8 cellular contexts compared by ENCODE assay signal in genomic region chr18:830315-830901, GRCh38. TPM values are rescaled to one million over a fixed set of nuclear protein-coding genes. Genes with fewer than 3 reads are reported as not detected.
DNase-seq lines count a peak whose midpoint lies in the region; ATAC-seq lines count a peak whose summit lies in the region.

No MANE protein-coding gene starts in this region.

- peak overlapping the region; percentile 57 for H3K27ac Mint-ChIP-seq in activated T-cell treated with anti-CD3 and anti-CD28 coated beads, Interleukin-2, amount 50 U/mL, for 24 hours

- H3K4me1 Mint-ChIP-seq in activated T-cell treated with anti-CD3 and anti-CD28 coated beads, Interleukin-2, amount 50 U/mL, for 24 hours (ENCODE audit: low read depth) = peaks cover 29% of the 10 kb centered on the region

- H3K4me3 Mint-ChIP-seq in activated T-cell treated with anti-CD3 and anti-CD28 coated beads, Interleukin-2, amount 50 U/mL, for 24 hours = peak overlapping the region; percentile 35

- H3K4me3 ChIP-seq in aorta (ENCODE audit: low read length in 2 of 2) = no peak overlapping the region

- H3K27ac ChIP-seq in aorta (ENCODE audit: low read depth in 1 of 2, low read length in 2 of 2) = no peak overlapping the region

- DNase-seq in NCI-H146 (lab: John Stamatoyannopoulos, UW) = peak; percentile 31
- DNase-seq in NCI-H146 treated with DMSO at 0.1 percent for 48 hours (lab: John Stamatoyannopoulos, UW; ENCODE audit: unreplicated experiment) = no peak
- DNase-seq in KG1 (lab: John Stamatoyannopoulos, UW) = peak; percentile 63
- no peak for DNase-seq in activated T-cell treated with anti-CD3 and anti-CD28 coated beads, Interleukin-2, amount 50 U/mL, for 24 hours
- DNase-seq in iris pigment epithelial cell (ENCODE audit: low read depth) = peak; percentile 64
- no peak for DNase-seq in aorta
- DNase-seq in glomerular visceral epithelial cell (ENCODE audit: extremely low spot score) = no peak

- H3K36me3 Mint-ChIP-seq in activated T-cell treated with anti-CD3 and anti-CD28 coated beads, Interleukin-2, amount 50 U/mL, for 24 hours (ENCODE audit: low read depth) = no peaks in the 10 kb centered on the region

- peak; percentile 55 for ATAC-seq in GM21619 (IDR thresholded peaks at IDR 0.05; ENCODE audit: unreplicated experiment)
- ATAC-seq in aorta (ENCODE audit: low FRiP score) = peak; percentile 60

- no peaks in the 10 kb centered on the region for H3K9me3 Mint-ChIP-seq in activated T-cell treated with anti-CD3 and anti-CD28 coated beads, Interleukin-2, amount 50 U/mL, for 24 hours

- H3K9me3 ChIP-seq in aorta (ENCODE audit: control insufficient read depth, low read length) = no peaks in the 10 kb centered on the region

- no peaks in the 10 kb centered on the region for H3K27me3 Mint-ChIP-seq in activated T-cell treated with anti-CD3 and anti-CD28 coated beads, Interleukin-2, amount 50 U/mL, for 24 hours

- no peaks in the 10 kb centered on the region for H3K36me3 ChIP-seq in aorta (ENCODE audit: control insufficient read depth in 1 of 2, insufficient read depth in 2 of 2, low read length in 1 of 2)

- H3K4me1 ChIP-seq in aorta (ENCODE audit: control insufficient read depth in 1 of 2, insufficient read depth in 2 of 2, low read length in 2 of 2) = no peaks in the 10 kb centered on the region

- WGBS in aorta, 2 donors = 20 to 27% methylated on average over 5 of the region's 5 CpGs

- H3K27me3 ChIP-seq in aorta (ENCODE audit: control insufficient read depth in 1 of 2, insufficient read depth in 2 of 2, low read length in 1 of 2) = no peaks in the 10 kb centered on the region

- intact Hi-C loops in aorta (cut with DNase I) = loop anchor here (2.0 to 10.0 kb wide), 4 partner anchors 88 to 556 kb away; no protein-coding TSS in a partner anchor

RNA-seq across cellular contexts. Expression of gene YES1, which starts 18.4 kb away (rescaled TPM):
- 10 to 100 TPM; 30.1 to 37.0 TPM for total RNA-seq in aorta
- 10 to 100 TPM in 1 of 2 donors, 1 to 10 TPM in 1; 8.9 to 26.5 TPM for polyA plus RNA-seq in aorta

Comparison
In these comparisons a context has a peak if more than half of its experiments do, and no peak if none do; other contexts are left out.
1. DNase-seq: peak in NCI-H146 (single experiment), KG1 (single experiment) and iris pigment epithelial cell (single experiment); none in NCI-H146 treated with DMSO at 0.1 percent for 48 hours (single experiment), activated T-cell treated with anti-CD3 and anti-CD28 coated beads, Interleukin-2, amount 50 U/mL, for 24 hours (single experiment), aorta (0 of 2) and glomerular visceral epithelial cell (single experiment).